In the genomic region with DNA sequence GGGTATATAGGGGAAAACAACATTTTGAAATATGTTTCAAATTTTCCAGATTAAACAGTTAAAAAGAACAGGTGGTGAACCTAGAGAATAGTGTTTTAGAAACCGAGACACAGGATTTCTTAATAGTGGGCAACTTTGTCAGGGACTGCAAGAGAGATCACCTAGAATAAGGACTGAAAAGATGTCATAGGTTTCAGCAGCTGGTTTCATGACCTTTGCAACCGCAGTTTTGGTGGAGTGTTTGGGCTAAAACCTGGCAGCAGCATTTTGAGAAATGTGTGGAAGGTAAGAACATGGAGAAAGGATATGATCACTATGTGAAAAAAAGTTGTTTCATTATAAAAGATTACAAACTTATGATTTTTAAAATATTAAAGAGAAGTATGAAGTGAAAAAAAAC, we compare ENCODE assay signal across 11 cellular contexts. TPM values are rescaled to one million over a fixed set of nuclear protein-coding genes. Genes with fewer than 3 reads are reported as not detected.
DNase-seq lines count a peak whose midpoint lies in the region; ATAC-seq and TF ChIP-seq lines count a peak whose summit lies in the region.
"Had no signal": no experiment of that assay in that cellular context is flagged by ENCODE, and none has a peak within 500 bp of the region (broad histone marks: within the 10 kb centered on the region; RNA-seq: fewer than 3 reads in every experiment).

No MANE protein-coding gene starts in this region.

- peaks cover 53% of the 10 kb centered on the region for H3K36me3 Mint-ChIP-seq in activated CD8-positive, alpha-beta T cell treated with anti-CD3 and anti-CD28 coated beads for 36 hours (ENCODE audit: low read depth)

- H3K4me3 Mint-ChIP-seq in activated CD8-positive, alpha-beta T cell treated with anti-CD3 and anti-CD28 coated beads for 36 hours: peak overlapping the region; percentile 11

- no peak for TF ChIP-seq CTCF in activated CD8-positive, alpha-beta T cell treated with anti-CD3 and anti-CD28 coated beads for 36 hours (IDR thresholded peaks at IDR 0.05)

- CTCF ChIA-PET in activated CD8-positive, alpha-beta T cell treated with anti-CD3 and anti-CD28 coated beads for 36 hours (lab: Charles Lee): no interaction called here

- POLR2A ChIA-PET in activated CD8-positive, alpha-beta T cell treated with anti-CD3 and anti-CD28 coated beads for 36 hours (lab: Charles Lee): interaction anchor here (0.6 to 1.1 kb wide), 4 partner anchors 76 to 493 kb away, joined by 3 to 4 read pairs (median 3); a partner anchor contains a TSS

- H3K27me3 Mint-ChIP-seq in activated CD8-positive, alpha-beta T cell treated with anti-CD3 and anti-CD28 coated beads for 36 hours: no peaks in the 10 kb centered on the region

- peaks cover 40% of the 10 kb centered on the region for H3K4me1 Mint-ChIP-seq in activated CD8-positive, alpha-beta T cell treated with anti-CD3 and anti-CD28 coated beads for 36 hours (ENCODE audit: low read depth)

- peak; percentile 73 for DNase-seq in activated CD8-positive, alpha-beta T cell treated with anti-CD3 and anti-CD28 coated beads for 36 hours
- DNase-seq in NCI-H187 treated with DMSO at 0.1 percent for 48 hours (lab: John Stamatoyannopoulos, UW) (no peak), retina (no peak), NCI-H69 (lab: John Stamatoyannopoulos, UW) (no peak), DMS53 (lab: John Stamatoyannopoulos, UW) (no peak)
- DNase-seq: activated CD8-positive, alpha-beta memory T cell treated with anti-CD3 and anti-CD28 coated beads for 24 hours; GOT3; trophoblast cell had no signal

- ATAC-seq in GM18498 (IDR thresholded peaks at IDR 0.05; ENCODE audit: unreplicated experiment): peak; percentile 65
- peak; percentile 63 for ATAC-seq in GM19452 (IDR thresholded peaks at IDR 0.05; ENCODE audit: unreplicated experiment)
- ATAC-seq in HG02973 (IDR thresholded peaks at IDR 0.05; ENCODE audit: unreplicated experiment): peak; percentile 53
- ATAC-seq in activated CD8-positive, alpha-beta T cell treated with anti-CD3 and anti-CD28 coated beads for 36 hours: peak; percentile 76

- intact Hi-C loops in activated CD8-positive, alpha-beta T cell treated with anti-CD3 and anti-CD28 coated beads for 36 hours (cut with micrococcal nuclease): no loop called here

- peaks cover 18% of the 10 kb centered on the region for H3K9me3 Mint-ChIP-seq in activated CD8-positive, alpha-beta T cell treated with anti-CD3 and anti-CD28 coated beads for 36 hours

- H3K27ac Mint-ChIP-seq in activated CD8-positive, alpha-beta T cell treated with anti-CD3 and anti-CD28 coated beads for 36 hours: peak overlapping the region; percentile 90

RNA-seq across cellular contexts. Expression of a gene that starts 34.9 kb away (rescaled TPM):
- 10 to 100 TPM; 17.4 to 21.3 TPM for total RNA-seq in activated CD8-positive, alpha-beta T cell treated with anti-CD3 and anti-CD28 coated beads for 36 hours
